Comparison of ENCODE assay signal across 17 cellular contexts in the genomic region with DNA sequence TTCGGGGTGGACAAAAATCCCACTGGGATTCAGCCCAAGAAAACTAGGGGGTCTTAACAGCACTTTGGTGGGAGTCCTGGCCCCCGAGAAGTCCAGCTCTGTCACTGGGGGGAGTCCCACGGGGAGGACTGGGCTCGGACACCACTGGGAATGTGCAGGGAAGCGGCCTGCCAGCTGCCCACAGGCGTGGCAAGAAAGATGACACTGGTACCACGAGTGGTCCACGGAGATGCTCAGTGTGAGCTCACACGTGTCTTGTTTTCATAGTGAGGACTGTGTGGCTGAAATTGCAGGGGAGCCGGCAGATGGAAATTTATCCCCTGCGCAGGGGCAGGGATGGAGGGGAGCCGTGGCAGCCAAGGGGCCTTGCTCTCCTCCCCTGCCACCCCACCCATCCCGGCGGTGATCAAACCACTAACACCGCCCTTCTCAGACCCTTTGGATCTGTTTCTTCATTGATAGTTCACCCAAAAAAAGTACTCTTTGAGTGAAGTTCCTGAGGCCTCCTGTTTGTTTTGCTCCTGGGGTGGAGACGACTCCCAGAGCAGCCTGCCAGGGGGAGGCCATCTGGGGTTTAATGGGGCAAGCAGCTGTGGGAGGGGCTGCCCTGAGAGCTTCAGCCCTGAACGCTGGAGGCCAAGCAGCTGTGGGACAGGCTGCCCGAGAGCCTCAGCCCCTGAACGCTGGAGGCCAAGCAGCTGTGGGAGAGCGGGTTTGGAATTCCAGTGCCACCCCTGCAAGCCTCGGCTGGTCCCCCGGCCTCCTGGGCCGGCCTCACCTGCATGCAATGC.
A peak's percentile ranks its signal among the peaks of the same experiment; 100 is the strongest.
DNase-seq lines count a peak whose midpoint lies in the region; ATAC-seq, FAIRE-seq and TF ChIP-seq lines count a peak whose summit lies in the region.
"Had no signal": no experiment of that assay in that cellular context is flagged by ENCODE, and none has a peak within 500 bp of the region (broad histone marks: within the 10 kb centered on the region; RNA-seq: fewer than 3 reads in every experiment).

No MANE protein-coding gene starts in this region.

- no peak overlapping the region for H3K4me3 Mint-ChIP-seq in neural crest cell
- H3K4me3 Mint-ChIP-seq: CD4-positive, CD25-positive, alpha-beta regulatory T cell had no signal

- BruUV-seq in HepG2 (replicated peaks; lab: Mats Ljungman, UMichigan): no TSS peak

- intact Hi-C loops in right lobe of liver (cut with DNase I): no loop called here
- intact Hi-C loops in HepG2 (cut with micrococcal nuclease; ENCODE audit: unreplicated experiment): no loop called here
- intact Hi-C loops in cardiac septum (cut with DNase I): no loop called here

- H3K4me3 ChIP-seq in right lobe of liver (no peak overlapping the region), HepG2 (replicated peaks in 1 of 3; ENCODE audit: insufficient read depth in 1 of 3, low read depth in 2 of 3, low read length in 3 of 3) (no peak overlapping the region)
- H3K4me3 ChIP-seq: dorsolateral prefrontal cortex had no signal

- H3K9ac ChIP-seq in HepG2 (ENCODE audit: insufficient read depth, low read depth, low read length): no peak overlapping the region

- DNase-seq in right lobe of liver (peak in 2 of 3 donors; percentile 32 to 39), HepG2 (ENCODE audit: low spot score) (no peak), cardiac septum (ENCODE audit: low spot score) (peak; percentile 69), neural crest cell (ENCODE audit: low read depth, low spot score) (peak; percentile 1), ureter (ENCODE audit: low spot score) (peak; percentile 46), AG20443 (ENCODE audit: low spot score) (no peak)
- DNase-seq: ACHN; CD4-positive, CD25-positive, alpha-beta regulatory T cell; kidney glomerular epithelial cell; NCI-H1417 treated with DMSO at 0.1 percent for 48 hours; stimulated activated CD4-positive, alpha-beta T cell treated with anti-CD3 and anti-CD28 coated beads, Interleukin-15, amount 100 ng/mL, for 24 hours; stimulated activated naive CD4-positive, alpha-beta T cell treated with Interleukin-2 at 50 U/mL for 16 hours had no signal

- 92% methylated on average over 13 of the region's 23 CpGs for WGBS in right lobe of liver (ENCODE audit: insufficient coverage, low coverage, low lambda C conversion rate, missing lambda C conversion rate)
- 81% methylated on average over 11 of the region's 23 CpGs for WGBS in HepG2 (ENCODE audit: low lambda C conversion rate)

- no peaks in the 10 kb centered on the region for H3K27me3 Mint-ChIP-seq in neural crest cell (ENCODE audit: low read depth)

- H3K27ac Mint-ChIP-seq in neural crest cell (ENCODE audit: unreplicated experiment): no peak overlapping the region
- H3K27ac Mint-ChIP-seq: CD4-positive, CD25-positive, alpha-beta regulatory T cell had no signal

- H2AFZ ChIP-seq in HepG2 (ENCODE audit: low read length): no peak overlapping the region

- TF ChIP-seq CTCF in right lobe of liver (IDR thresholded peaks at IDR 0.05): no peak
- TF ChIP-seq CTCF in HepG2 (CRISPR knock-in tag; IDR thresholded peaks at IDR 0.05): no peak
- no peak for TF ChIP-seq CTCF in neural crest cell (conservative IDR thresholded peaks at IDR 0.05)

- H3K36me3 ChIP-seq in right lobe of liver (peaks cover 0 to 1% (median 0%) of the 10 kb centered on the region in 4 donors), HepG2 (replicated peaks in 1 of 2; ENCODE audit: control insufficient read depth in 1 of 2, insufficient read depth in 2 of 2, low read length in 2 of 2) (peaks cover 0 to 12% of the 10 kb centered on the region in 2 experiments; a peak in 3 of 5 replicates)

- CTCF ChIA-PET in HepG2 (lab: Yijun Ruan, JAX; ENCODE audit: low intra/inter-chr PET ratio, low total read pairs): no interaction called here

- FAIRE-seq in HepG2 (lab: Jason Lieb, UNC): no peak
- FAIRE-seq: HTR-8/SVneo, RCC 7860 had no signal

- no peaks in the 10 kb centered on the region for H3K9me3 ChIP-seq in right lobe of liver
- H3K9me3 ChIP-seq in HepG2 (ENCODE audit: low read length): no peaks in the 10 kb centered on the region

- no peaks in the 10 kb centered on the region for H4K20me1 ChIP-seq in HepG2 (ENCODE audit: insufficient read depth, low read length)

- H3K36me3 Mint-ChIP-seq in neural crest cell (ENCODE audit: low read depth): no peaks in the 10 kb centered on the region
- H3K36me3 Mint-ChIP-seq: CD4-positive, CD25-positive, alpha-beta regulatory T cell had no signal

- no peaks in the 10 kb centered on the region for H3K9me3 Mint-ChIP-seq in neural crest cell
- H3K9me3 Mint-ChIP-seq: CD4-positive, CD25-positive, alpha-beta regulatory T cell had no signal

- no peak for TF ChIP-seq RAD21 in HepG2 (CRISPR knock-in tag; IDR thresholded peaks at IDR 0.05)

- H3K4me2 ChIP-seq in HepG2 (ENCODE audit: low read depth, low read length): no peak overlapping the region

- no peak for ATAC-seq in right lobe of liver
- ATAC-seq in HepG2: no peak
- no peak for ATAC-seq in GM18858 (IDR thresholded peaks at IDR 0.05; ENCODE audit: unreplicated experiment)
- ATAC-seq in HG03097 (IDR thresholded peaks at IDR 0.05; ENCODE audit: low FRiP score, unreplicated experiment): no peak

- H3K4me1 Mint-ChIP-seq in neural crest cell: peaks cover 33% of the 10 kb centered on the region

- POLR2A ChIA-PET in HepG2 (lab: Yijun Ruan, JAX): no interaction called here

- in situ Hi-C loops in HepG2 (cut with HindIII; ENCODE audit: extremely low pct_ligation_motif_present, low pct_unique_long_range_greater_than_20kb): no loop called here

- H3K4me1 ChIP-seq in right lobe of liver (no peaks in the 10 kb centered on the region), HepG2 (ENCODE audit: insufficient read depth, low read length) (peaks cover 18% of the 10 kb centered on the region)

- TF ChIP-seq POLR2A in right lobe of liver (IDR thresholded peaks at IDR 0.05) (no peak), HepG2 (IDR thresholded peaks at IDR 0.05; ENCODE audit: insufficient read depth in 1 of 2, low read depth in 2 of 2, low read length in 2 of 2) (no peak)

- TF ChIP-seq EP300 in HepG2 (IDR thresholded peaks at IDR 0.05; ENCODE audit: low read depth in 2 of 2, low read length in 2 of 2): no peak
- no peak for TF ChIP-seq EP300 in HepG2 (CRISPR knock-in tag; IDR thresholded peaks at IDR 0.05; ENCODE audit: borderline replicate concordance)

- H3K27ac ChIP-seq in right lobe of liver: no peak overlapping the region
- no peak overlapping the region for H3K27ac ChIP-seq in HepG2 (ENCODE audit: extremely low read length, insufficient read depth, low read length)
- H3K27ac ChIP-seq: dorsolateral prefrontal cortex had no signal

- no peaks in the 10 kb centered on the region for H3K79me2 ChIP-seq in HepG2 (ENCODE audit: insufficient read depth, low read length)

- H3K27me3 ChIP-seq in right lobe of liver (no peaks in the 10 kb centered on the region), HepG2 (ENCODE audit: control insufficient read depth in 1 of 2, insufficient read depth in 2 of 2, low read length in 2 of 2) (no peaks in the 10 kb centered on the region)
- H3K27me3 ChIP-seq: dorsolateral prefrontal cortex had no signal

TF ChIP-seq in HepG2, 621 proteins besides CTCF, POLR2A, EP300 and RAD21 (continues in another document):
- TF ChIP-seq ZNF263 (CRISPR knock-in tag; IDR thresholded peaks at IDR 0.05) (no peak), TARDBP (CRISPR knock-in tag; IDR thresholded peaks at IDR 0.05) (no peak), CBX5 (CRISPR knock-in tag; IDR thresholded peaks at IDR 0.05; ENCODE audit: borderline replicate concordance) (no peak), ZNF460 (CRISPR knock-in tag; IDR thresholded peaks at IDR 0.05; ENCODE audit: borderline replicate concordance) (no peak), ZNF614 (CRISPR knock-in tag; IDR thresholded peaks at IDR 0.05; ENCODE audit: borderline replicate concordance) (no peak), RFX3 (CRISPR knock-in tag; IDR thresholded peaks at IDR 0.05) (no peak), U2AF2 (IDR thresholded peaks at IDR 0.05; ENCODE audit: low read depth, low read length) (no peak), ZNF83 (CRISPR knock-in tag; IDR thresholded peaks at IDR 0.05; ENCODE audit: borderline replicate concordance) (no peak), XBP1 (CRISPR knock-in tag; IDR thresholded peaks at IDR 0.05) (no peak), ATF7-NPFF (CRISPR knock-in tag; IDR thresholded peaks at IDR 0.05; ENCODE audit: low read depth) (no peak)
- TF ChIP-seq, protein P1, sequence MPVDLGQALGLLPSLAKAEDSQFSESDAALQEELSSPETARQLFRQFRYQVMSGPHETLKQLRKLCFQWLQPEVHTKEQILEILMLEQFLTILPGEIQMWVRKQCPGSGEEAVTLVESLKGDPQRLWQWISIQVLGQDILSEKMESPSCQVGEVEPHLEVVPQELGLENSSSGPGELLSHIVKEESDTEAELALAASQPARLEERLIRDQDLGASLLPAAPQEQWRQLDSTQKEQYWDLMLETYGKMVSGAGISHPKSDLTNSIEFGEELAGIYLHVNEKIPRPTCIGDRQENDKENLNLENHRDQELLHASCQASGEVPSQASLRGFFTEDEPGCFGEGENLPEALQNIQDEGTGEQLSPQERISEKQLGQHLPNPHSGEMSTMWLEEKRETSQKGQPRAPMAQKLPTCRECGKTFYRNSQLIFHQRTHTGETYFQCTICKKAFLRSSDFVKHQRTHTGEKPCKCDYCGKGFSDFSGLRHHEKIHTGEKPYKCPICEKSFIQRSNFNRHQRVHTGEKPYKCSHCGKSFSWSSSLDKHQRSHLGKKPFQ (CRISPR knock-in tag; IDR thresholded peaks at IDR 0.05; ENCODE audit: insufficient replicate concordance): no peak
- TF ChIP-seq, protein P2, sequence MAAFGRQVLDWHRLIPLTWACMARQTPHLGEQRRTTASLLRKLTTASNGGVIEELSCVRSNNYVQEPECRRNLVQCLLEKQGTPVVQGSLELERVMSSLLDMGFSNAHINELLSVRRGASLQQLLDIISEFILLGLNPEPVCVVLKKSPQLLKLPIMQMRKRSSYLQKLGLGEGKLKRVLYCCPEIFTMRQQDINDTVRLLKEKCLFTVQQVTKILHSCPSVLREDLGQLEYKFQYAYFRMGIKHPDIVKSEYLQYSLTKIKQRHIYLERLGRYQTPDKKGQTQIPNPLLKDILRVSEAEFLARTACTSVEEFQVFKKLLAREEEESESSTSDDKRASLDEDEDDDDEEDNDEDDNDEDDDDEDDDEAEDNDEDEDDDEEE (CRISPR knock-in tag; IDR thresholded peaks at IDR 0.05): no peak
- TF ChIP-seq, protein P3, sequence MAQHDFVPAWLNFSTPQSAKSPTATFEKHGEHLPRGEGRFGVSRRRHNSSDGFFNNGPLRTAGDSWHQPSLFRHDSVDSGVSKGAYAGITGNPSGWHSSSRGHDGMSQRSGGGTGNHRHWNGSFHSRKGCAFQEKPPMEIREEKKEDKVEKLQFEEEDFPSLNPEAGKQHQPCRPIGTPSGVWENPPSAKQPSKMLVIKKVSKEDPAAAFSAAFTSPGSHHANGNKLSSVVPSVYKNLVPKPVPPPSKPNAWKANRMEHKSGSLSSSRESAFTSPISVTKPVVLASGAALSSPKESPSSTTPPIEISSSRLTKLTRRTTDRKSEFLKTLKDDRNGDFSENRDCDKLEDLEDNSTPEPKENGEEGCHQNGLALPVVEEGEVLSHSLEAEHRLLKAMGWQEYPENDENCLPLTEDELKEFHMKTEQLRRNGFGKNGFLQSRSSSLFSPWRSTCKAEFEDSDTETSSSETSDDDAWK (CRISPR knock-in tag; IDR thresholded peaks at IDR 0.05): no peak

Comparison
In these comparisons a context has a peak if more than half of its experiments do, and no peak if none do; other contexts are left out.
1. DNase-seq: peak in right lobe of liver (2 of 3), cardiac septum (single experiment), neural crest cell (single experiment) and ureter (single experiment); none in HepG2 (single experiment) and AG20443 (single experiment).